Comparison of ENCODE assay signal across 26 cellular contexts in the genomic region with DNA sequence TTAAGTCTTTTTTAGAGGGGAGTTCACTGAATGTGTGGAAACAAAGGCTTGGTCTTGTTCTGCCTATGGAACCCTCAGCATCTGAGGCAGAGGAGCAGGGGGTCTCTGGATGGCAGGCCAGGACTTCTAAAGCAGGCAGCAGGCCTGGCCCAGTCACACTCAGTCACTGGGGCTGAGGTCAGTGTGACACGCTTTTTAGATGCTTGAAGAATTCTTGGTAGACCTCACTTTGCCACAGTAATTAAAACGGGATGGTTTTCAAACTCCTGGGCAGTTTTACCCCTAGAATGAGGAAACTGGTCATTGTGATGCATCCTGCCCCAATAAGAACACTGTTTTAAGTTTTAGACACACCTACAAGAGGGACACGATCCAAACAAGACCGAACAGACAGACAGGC.
A peak's percentile ranks its signal among the peaks of the same experiment; 100 is the strongest.
DNase-seq lines count a peak whose midpoint lies in the region; ATAC-seq and TF ChIP-seq lines count a peak whose summit lies in the region.
"Had no signal": no experiment of that assay in that cellular context is flagged by ENCODE, and none has a peak within 500 bp of the region (broad histone marks: within the 10 kb centered on the region; RNA-seq: fewer than 3 reads in every experiment).

No MANE protein-coding gene starts in this region.

- peaks cover 35% of the 10 kb centered on the region for H3K4me1 Mint-ChIP-seq in chondrocyte (ENCODE audit: low read depth)
- H3K4me1 Mint-ChIP-seq: activated CD4-positive, alpha-beta T cell treated with anti-CD3 and anti-CD28 coated beads, Interleukin-2, amount 10 ng/mL, durations not matched to agents 7 days and 5 days; activated naive CD4-positive, alpha-beta T cell treated with anti-CD3 and anti-CD28 coated beads, Interleukin-2, amount 50 U/mL, for 24 hours had no signal

- H4K91ac ChIP-seq in trophoblast cell (ENCODE audit: low read depth, low read length), result no peak overlapping the region

- H3K4ac ChIP-seq in trophoblast cell (ENCODE audit: low read depth, low read length), result no peak overlapping the region

- H3K23ac ChIP-seq in trophoblast cell (ENCODE audit: low read length), result no peak overlapping the region

- no peak overlapping the region for H3K18ac ChIP-seq in trophoblast cell (ENCODE audit: low read length)

- peaks cover 5% of the 10 kb centered on the region for H3K9me3 ChIP-seq in mesodermal cell (ENCODE audit: control insufficient read depth, low read length)
- H3K9me3 ChIP-seq in trophoblast cell (ENCODE audit: insufficient read depth, low read depth, low read length), result no peaks in the 10 kb centered on the region
- H3K9me3 ChIP-seq: ascending aorta, gastrocnemius medialis, mucosa of descending colon, SK-N-SH, transverse colon had no signal

- no peak overlapping the region for H3K9ac ChIP-seq in trophoblast cell (ENCODE audit: low read length)
- H3K9ac ChIP-seq: SK-N-SH had no signal

- no peaks in the 10 kb centered on the region for H3K79me2 ChIP-seq in trophoblast cell (ENCODE audit: control insufficient read depth, insufficient read depth, low read length, poor library complexity)

- H2BK12ac ChIP-seq in trophoblast cell (ENCODE audit: low read length), result no peak overlapping the region

- H3K27ac Mint-ChIP-seq in chondrocyte (ENCODE audit: unreplicated experiment), result peak overlapping the region; percentile 12
- H3K27ac Mint-ChIP-seq: activated CD4-positive, alpha-beta T cell treated with anti-CD3 and anti-CD28 coated beads, Interleukin-2, amount 10 ng/mL, durations not matched to agents 7 days and 5 days; activated naive CD4-positive, alpha-beta T cell treated with anti-CD3 and anti-CD28 coated beads, Interleukin-2, amount 50 U/mL, for 24 hours; H9 had no signal

- peaks cover 6% of the 10 kb centered on the region for H3K4me1 ChIP-seq in mesodermal cell (ENCODE audit: control insufficient read depth, insufficient read depth, low read length, poor library complexity, severe bottlenecking)
- H3K4me1 ChIP-seq in trophoblast cell (ENCODE audit: control insufficient read depth in 1 of 2, insufficient read depth in 2 of 2, low read length in 2 of 2), result no peaks in the 10 kb centered on the region
- H3K4me1 ChIP-seq: ascending aorta, transverse colon had no signal

- H3K79me1 ChIP-seq in trophoblast cell (ENCODE audit: low read length), result no peaks in the 10 kb centered on the region

- H3K27ac ChIP-seq in 22Rv1 (peak overlapping the region; percentile 52), mesodermal cell (ENCODE audit: low read depth, low read length, severe bottlenecking) (peak overlapping the region; percentile 53), trophoblast cell (ENCODE audit: low read depth, low read length) (no peak overlapping the region)
- H3K27ac ChIP-seq: ascending aorta, gastrocnemius medialis, transverse colon, VCaP had no signal

- no peak overlapping the region for H3K4me3 Mint-ChIP-seq in chondrocyte (ENCODE audit: unreplicated experiment)
- H3K4me3 Mint-ChIP-seq: activated CD4-positive, alpha-beta T cell treated with anti-CD3 and anti-CD28 coated beads, Interleukin-2, amount 10 ng/mL, durations not matched to agents 7 days and 5 days; activated naive CD4-positive, alpha-beta T cell treated with anti-CD3 and anti-CD28 coated beads, Interleukin-2, amount 50 U/mL, for 24 hours; H9 had no signal

- no peak overlapping the region for H3K4me2 ChIP-seq in trophoblast cell (ENCODE audit: low read length)
- H3K4me2 ChIP-seq: SK-N-SH had no signal

- no peak overlapping the region for H2AK5ac ChIP-seq in trophoblast cell (ENCODE audit: low read length)

- DNase-seq in HK-2 (ENCODE audit: unreplicated experiment) (peak; percentile 8), chondrocyte (ENCODE audit: low spot score) (no peak), NCI-H2196 (lab: John Stamatoyannopoulos, UW; ENCODE audit: unreplicated experiment) (no peak), trophoblast cell (no peak), globus pallidus (ENCODE audit: low spot score) (no peak)
- DNase-seq: 8988T; activated CD4-positive, alpha-beta T cell treated with anti-CD3 and anti-CD28 coated beads, Interleukin-2, amount 10 ng/mL, durations not matched to agents 7 days and 5 days; cerebellar nuclear complex; DMS79 treated with DMSO at 0.1 percent for 48 hours; effector CD8-positive, alpha-beta T cell; erythroblast; gastrocnemius medialis; H9; mucosa of descending colon; NCI-H1092 treated with DMSO at 0.1 percent for 48 hours; NCI-H1930; NCI-H82; SK-N-SH; transverse colon had no signal

- no peaks in the 10 kb centered on the region for H3K36me3 ChIP-seq in mesodermal cell (ENCODE audit: control insufficient read depth, insufficient read depth, low read length)
- no peaks in the 10 kb centered on the region for H3K36me3 ChIP-seq in trophoblast cell (ENCODE audit: control insufficient read depth in 1 of 2, insufficient read depth in 2 of 2, low read length in 2 of 2)
- H3K36me3 ChIP-seq: ascending aorta, gastrocnemius medialis, transverse colon had no signal

- no peaks in the 10 kb centered on the region for H3K27me3 Mint-ChIP-seq in chondrocyte (ENCODE audit: low read depth)
- H3K27me3 Mint-ChIP-seq: activated CD4-positive, alpha-beta T cell treated with anti-CD3 and anti-CD28 coated beads, Interleukin-2, amount 10 ng/mL, durations not matched to agents 7 days and 5 days; activated naive CD4-positive, alpha-beta T cell treated with anti-CD3 and anti-CD28 coated beads, Interleukin-2, amount 50 U/mL, for 24 hours; progenitor cell of endocrine pancreas had no signal

- H2BK120ac ChIP-seq in trophoblast cell (ENCODE audit: insufficient read depth, low read length, poor library complexity), result no peak overlapping the region

- H4K8ac ChIP-seq in trophoblast cell (ENCODE audit: low read depth, low read length), result no peak overlapping the region

- H3K4me3 ChIP-seq in mesodermal cell (ENCODE audit: extremely low read depth, insufficient read depth, low read length, poor library complexity, severe bottlenecking) (no peak overlapping the region), trophoblast cell (ENCODE audit: low read depth, low read length) (no peak overlapping the region)
- H3K4me3 ChIP-seq: ascending aorta, gastrocnemius medialis, mucosa of descending colon, transverse colon had no signal

- 86 to 91% methylated on average over 3 to 4 of the region's 4 CpGs for WGBS in mesodermal cell (ENCODE audit: insufficient coverage in 2 of 2), 2 experiments
- no CpG with 5 or more reads among the region's 4 CpGs for WGBS in trophoblast cell (ENCODE audit: extremely low coverage, insufficient coverage, insufficient read length)

- peaks cover 11% of the 10 kb centered on the region for H3K36me3 Mint-ChIP-seq in chondrocyte (ENCODE audit: low read depth)

- H4K12ac ChIP-seq in trophoblast cell (ENCODE audit: low read depth, low read length), result no peak overlapping the region

- H2AFZ ChIP-seq in trophoblast cell (ENCODE audit: insufficient read depth, low read length, poor library complexity), result no peak overlapping the region

- H3K9me3 Mint-ChIP-seq in chondrocyte (ENCODE audit: low read depth), result peaks cover 5% of the 10 kb centered on the region
- H3K9me3 Mint-ChIP-seq: activated CD4-positive, alpha-beta T cell treated with anti-CD3 and anti-CD28 coated beads, Interleukin-2, amount 10 ng/mL, durations not matched to agents 7 days and 5 days; activated naive CD4-positive, alpha-beta T cell treated with anti-CD3 and anti-CD28 coated beads, Interleukin-2, amount 50 U/mL, for 24 hours; H9 had no signal

- H3K14ac ChIP-seq in trophoblast cell (ENCODE audit: low read length), result no peak overlapping the region

- H2BK5ac ChIP-seq in trophoblast cell (ENCODE audit: low read depth, low read length, poor library complexity), result no peak overlapping the region

- TF ChIP-seq CTCF in 22Rv1 (IDR thresholded peaks at IDR 0.05) (no peak), chondrocyte (IDR thresholded peaks at IDR 0.05) (no peak)

- no peak for ATAC-seq in GM21717 (IDR thresholded peaks at IDR 0.05; ENCODE audit: unreplicated experiment)
- ATAC-seq: gastrocnemius medialis, mucosa of descending colon had no signal

- no peaks in the 10 kb centered on the region for H3K27me3 ChIP-seq in trophoblast cell (ENCODE audit: insufficient read depth, low read length)
- H3K27me3 ChIP-seq: ascending aorta, gastrocnemius medialis, transverse colon had no signal
